ENCODE assay signal across 1 cellular context in the genomic region with DNA sequence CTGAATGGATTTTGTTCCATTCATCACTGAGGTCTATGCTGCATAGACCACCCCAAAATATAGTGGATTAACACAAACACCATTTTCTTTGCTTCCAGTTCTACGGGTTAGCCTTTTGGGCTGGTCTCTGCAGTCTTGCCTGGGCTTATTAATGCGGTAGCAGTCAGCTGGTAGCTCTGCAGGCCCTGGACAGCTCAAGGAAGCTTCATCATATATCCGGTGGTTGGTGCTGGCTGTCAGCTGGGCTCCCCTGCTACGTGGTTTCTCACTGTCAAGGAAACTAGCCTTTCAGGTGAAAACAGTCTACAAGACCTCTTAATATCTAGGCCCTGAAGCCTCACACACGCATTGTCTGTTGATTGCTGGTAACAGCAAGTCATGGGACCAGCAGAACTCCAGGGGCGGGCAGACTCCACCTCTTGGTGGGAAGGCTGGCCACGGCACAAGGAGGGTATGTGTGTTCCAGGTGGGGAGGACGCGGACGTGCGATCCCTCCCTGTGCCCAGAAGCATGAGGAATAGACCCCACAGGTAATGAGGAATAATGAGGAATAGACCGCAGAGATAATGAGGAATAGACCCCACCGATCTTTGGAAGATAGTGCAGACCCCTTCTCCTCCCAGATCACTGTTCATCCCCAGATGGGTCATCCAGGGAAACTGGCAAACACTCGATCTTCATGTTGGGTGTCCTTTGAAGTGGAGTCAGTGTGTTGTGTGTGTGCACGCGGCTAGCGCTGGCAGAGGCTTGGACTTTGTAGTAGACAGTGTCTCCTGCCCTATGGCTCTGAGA.
TF ChIP-seq lines count a peak whose summit lies in the region.

No MANE protein-coding gene starts in this region.

TF ChIP-seq in HepG2, 621 proteins besides CTCF, POLR2A, EP300 and RAD21 (continued from another document and continues in another):
- TF ChIP-seq, protein P1, sequence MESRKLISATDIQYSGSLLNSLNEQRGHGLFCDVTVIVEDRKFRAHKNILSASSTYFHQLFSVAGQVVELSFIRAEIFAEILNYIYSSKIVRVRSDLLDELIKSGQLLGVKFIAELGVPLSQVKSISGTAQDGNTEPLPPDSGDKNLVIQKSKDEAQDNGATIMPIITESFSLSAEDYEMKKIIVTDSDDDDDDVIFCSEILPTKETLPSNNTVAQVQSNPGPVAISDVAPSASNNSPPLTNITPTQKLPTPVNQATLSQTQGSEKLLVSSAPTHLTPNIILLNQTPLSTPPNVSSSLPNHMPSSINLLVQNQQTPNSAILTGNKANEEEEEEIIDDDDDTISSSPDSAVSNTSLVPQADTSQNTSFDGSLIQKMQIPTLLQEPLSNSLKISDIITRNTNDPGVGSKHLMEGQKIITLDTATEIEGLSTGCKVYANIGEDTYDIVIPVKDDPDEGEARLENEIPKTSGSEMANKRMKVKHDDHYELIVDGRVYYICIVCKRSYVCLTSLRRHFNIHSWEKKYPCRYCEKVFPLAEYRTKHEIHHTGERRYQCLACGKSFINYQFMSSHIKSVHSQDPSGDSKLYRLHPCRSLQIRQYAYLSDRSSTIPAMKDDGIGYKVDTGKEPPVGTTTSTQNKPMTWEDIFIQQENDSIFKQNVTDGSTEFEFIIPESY (CRISPR knock-in tag; IDR thresholded peaks at IDR 0.05), result peak; percentile 99
- TF ChIP-seq, protein P2, sequence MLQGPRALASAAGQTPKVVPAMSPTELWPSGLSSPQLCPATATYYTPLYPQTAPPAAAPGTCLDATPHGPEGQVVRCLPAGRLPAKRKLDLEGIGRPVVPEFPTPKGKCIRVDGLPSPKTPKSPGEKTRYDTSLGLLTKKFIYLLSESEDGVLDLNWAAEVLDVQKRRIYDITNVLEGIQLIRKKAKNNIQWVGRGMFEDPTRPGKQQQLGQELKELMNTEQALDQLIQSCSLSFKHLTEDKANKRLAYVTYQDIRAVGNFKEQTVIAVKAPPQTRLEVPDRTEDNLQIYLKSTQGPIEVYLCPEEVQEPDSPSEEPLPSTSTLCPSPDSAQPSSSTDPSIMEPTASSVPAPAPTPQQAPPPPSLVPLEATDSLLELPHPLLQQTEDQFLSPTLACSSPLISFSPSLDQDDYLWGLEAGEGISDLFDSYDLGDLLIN (CRISPR knock-in tag; IDR thresholded peaks at IDR 0.05; ENCODE audit: borderline replicate concordance), result no peak
- TF ChIP-seq ZNF598 (CRISPR knock-in tag; IDR thresholded peaks at IDR 0.05; ENCODE audit: borderline replicate concordance) (no peak), MEIS1 (CRISPR knock-in tag; IDR thresholded peaks at IDR 0.05; ENCODE audit: borderline replicate concordance) (no peak), ZNF552 (CRISPR knock-in tag; IDR thresholded peaks at IDR 0.05; ENCODE audit: borderline replicate concordance) (no peak), NCOA2 (CRISPR knock-in tag; IDR thresholded peaks at IDR 0.05) (no peak), SMAD1 (CRISPR knock-in tag; IDR thresholded peaks at IDR 0.05; ENCODE audit: borderline replicate concordance, low read depth) (no peak), FOXC1 (CRISPR knock-in tag; IDR thresholded peaks at IDR 0.05; ENCODE audit: borderline replicate concordance) (no peak), ZNF550 (CRISPR knock-in tag; IDR thresholded peaks at IDR 0.05; ENCODE audit: borderline replicate concordance) (no peak), RARA (CRISPR knock-in tag; IDR thresholded peaks at IDR 0.05) (0 out of 2 replicates have a peak, but pooled peaks have one; percentile 13), ZBTB8A (CRISPR knock-in tag; IDR thresholded peaks at IDR 0.05; ENCODE audit: borderline replicate concordance, low read depth) (no peak), RAD51 (IDR thresholded peaks at IDR 0.05; ENCODE audit: borderline replicate concordance) (no peak), MYC (CRISPR knock-in tag; IDR thresholded peaks at IDR 0.05; ENCODE audit: borderline replicate concordance) (peak; percentile 42; the same call in 1 of the 2 replicates), ZBTB38 (CRISPR knock-in tag; IDR thresholded peaks at IDR 0.05) (peak; percentile 99), KLF12 (CRISPR knock-in tag; IDR thresholded peaks at IDR 0.05; ENCODE audit: borderline replicate concordance) (no peak), ZMYM2 (CRISPR knock-in tag; IDR thresholded peaks at IDR 0.05) (no peak), MATR3 (CRISPR knock-in tag; IDR thresholded peaks at IDR 0.05) (no peak), HOXA3 (CRISPR knock-in tag; IDR thresholded peaks at IDR 0.05) (peak; percentile 52; the same call in 1 of the 2 replicates), FOXO1 (CRISPR knock-in tag; IDR thresholded peaks at IDR 0.05) (peak; percentile 21; the same call in 1 of the 2 replicates), ZMYM3 (CRISPR knock-in tag; IDR thresholded peaks at IDR 0.05) (0 out of 2 replicates have a peak, but pooled peaks have one; percentile 27), IKZF1 (IDR thresholded peaks at IDR 0.05) (no peak), XRCC5 (optimal IDR thresholded peaks at IDR 0.05; ENCODE audit: low read length) (no peak), MLLT10 (CRISPR knock-in tag; IDR thresholded peaks at IDR 0.05) (no peak), SAP130 (CRISPR knock-in tag; IDR thresholded peaks at IDR 0.05; ENCODE audit: low read depth) (peak; percentile 49; the same call in 1 of the 2 replicates), ZNF776 (CRISPR knock-in tag; IDR thresholded peaks at IDR 0.05) (no peak), ZNF546 (CRISPR knock-in tag; conservative IDR thresholded peaks at IDR 0.05) (peak; percentile 95), MAFF (IDR thresholded peaks at IDR 0.05; ENCODE audit: low read depth, low read length) (no peak), MAFG (CRISPR knock-in tag; IDR thresholded peaks at IDR 0.05) (no peak), ZNF350 (CRISPR knock-in tag; IDR thresholded peaks at IDR 0.05; ENCODE audit: borderline replicate concordance, low read depth) (no peak; the same call in 1 of the 2 replicates), ISL2 (CRISPR knock-in tag; IDR thresholded peaks at IDR 0.05) (no peak), PAX8 (CRISPR knock-in tag; IDR thresholded peaks at IDR 0.05; ENCODE audit: borderline replicate concordance) (no peak)
- TF ChIP-seq, protein P3, sequence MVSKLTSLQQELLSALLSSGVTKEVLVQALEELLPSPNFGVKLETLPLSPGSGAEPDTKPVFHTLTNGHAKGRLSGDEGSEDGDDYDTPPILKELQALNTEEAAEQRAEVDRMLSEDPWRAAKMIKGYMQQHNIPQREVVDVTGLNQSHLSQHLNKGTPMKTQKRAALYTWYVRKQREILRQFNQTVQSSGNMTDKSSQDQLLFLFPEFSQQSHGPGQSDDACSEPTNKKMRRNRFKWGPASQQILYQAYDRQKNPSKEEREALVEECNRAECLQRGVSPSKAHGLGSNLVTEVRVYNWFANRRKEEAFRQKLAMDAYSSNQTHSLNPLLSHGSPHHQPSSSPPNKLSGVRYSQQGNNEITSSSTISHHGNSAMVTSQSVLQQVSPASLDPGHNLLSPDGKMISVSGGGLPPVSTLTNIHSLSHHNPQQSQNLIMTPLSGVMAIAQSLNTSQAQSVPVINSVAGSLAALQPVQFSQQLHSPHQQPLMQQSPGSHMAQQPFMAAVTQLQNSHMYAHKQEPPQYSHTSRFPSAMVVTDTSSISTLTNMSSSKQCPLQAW (CRISPR knock-in tag; IDR thresholded peaks at IDR 0.05), result no peak
- TF ChIP-seq, protein P4, sequence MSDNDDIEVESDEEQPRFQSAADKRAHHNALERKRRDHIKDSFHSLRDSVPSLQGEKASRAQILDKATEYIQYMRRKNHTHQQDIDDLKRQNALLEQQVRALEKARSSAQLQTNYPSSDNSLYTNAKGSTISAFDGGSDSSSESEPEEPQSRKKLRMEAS (IDR thresholded peaks at IDR 0.05), result peak; percentile 74
- TF ChIP-seq, protein P5, sequence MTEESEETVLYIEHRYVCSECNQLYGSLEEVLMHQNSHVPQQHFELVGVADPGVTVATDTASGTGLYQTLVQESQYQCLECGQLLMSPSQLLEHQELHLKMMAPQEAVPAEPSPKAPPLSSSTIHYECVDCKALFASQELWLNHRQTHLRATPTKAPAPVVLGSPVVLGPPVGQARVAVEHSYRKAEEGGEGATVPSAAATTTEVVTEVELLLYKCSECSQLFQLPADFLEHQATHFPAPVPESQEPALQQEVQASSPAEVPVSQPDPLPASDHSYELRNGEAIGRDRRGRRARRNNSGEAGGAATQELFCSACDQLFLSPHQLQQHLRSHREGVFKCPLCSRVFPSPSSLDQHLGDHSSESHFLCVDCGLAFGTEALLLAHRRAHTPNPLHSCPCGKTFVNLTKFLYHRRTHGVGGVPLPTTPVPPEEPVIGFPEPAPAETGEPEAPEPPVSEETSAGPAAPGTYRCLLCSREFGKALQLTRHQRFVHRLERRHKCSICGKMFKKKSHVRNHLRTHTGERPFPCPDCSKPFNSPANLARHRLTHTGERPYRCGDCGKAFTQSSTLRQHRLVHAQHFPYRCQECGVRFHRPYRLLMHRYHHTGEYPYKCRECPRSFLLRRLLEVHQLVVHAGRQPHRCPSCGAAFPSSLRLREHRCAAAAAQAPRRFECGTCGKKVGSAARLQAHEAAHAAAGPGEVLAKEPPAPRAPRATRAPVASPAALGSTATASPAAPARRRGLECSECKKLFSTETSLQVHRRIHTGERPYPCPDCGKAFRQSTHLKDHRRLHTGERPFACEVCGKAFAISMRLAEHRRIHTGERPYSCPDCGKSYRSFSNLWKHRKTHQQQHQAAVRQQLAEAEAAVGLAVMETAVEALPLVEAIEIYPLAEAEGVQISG (CRISPR knock-in tag; IDR thresholded peaks at IDR 0.05), result peak; percentile 22; the same call in 1 of the 2 replicates
- TF ChIP-seq, protein P6, sequence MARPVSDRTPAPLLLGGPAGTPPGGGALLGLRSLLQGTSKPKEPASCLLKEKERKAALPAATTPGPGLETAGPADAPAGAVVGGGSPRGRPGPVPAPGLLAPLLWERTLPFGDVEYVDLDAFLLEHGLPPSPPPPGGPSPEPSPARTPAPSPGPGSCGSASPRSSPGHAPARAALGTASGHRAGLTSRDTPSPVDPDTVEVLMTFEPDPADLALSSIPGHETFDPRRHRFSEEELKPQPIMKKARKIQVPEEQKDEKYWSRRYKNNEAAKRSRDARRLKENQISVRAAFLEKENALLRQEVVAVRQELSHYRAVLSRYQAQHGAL (CRISPR knock-in tag; IDR thresholded peaks at IDR 0.05; ENCODE audit: not compliant biosample characterization), result no peak
- TF ChIP-seq, protein P7, sequence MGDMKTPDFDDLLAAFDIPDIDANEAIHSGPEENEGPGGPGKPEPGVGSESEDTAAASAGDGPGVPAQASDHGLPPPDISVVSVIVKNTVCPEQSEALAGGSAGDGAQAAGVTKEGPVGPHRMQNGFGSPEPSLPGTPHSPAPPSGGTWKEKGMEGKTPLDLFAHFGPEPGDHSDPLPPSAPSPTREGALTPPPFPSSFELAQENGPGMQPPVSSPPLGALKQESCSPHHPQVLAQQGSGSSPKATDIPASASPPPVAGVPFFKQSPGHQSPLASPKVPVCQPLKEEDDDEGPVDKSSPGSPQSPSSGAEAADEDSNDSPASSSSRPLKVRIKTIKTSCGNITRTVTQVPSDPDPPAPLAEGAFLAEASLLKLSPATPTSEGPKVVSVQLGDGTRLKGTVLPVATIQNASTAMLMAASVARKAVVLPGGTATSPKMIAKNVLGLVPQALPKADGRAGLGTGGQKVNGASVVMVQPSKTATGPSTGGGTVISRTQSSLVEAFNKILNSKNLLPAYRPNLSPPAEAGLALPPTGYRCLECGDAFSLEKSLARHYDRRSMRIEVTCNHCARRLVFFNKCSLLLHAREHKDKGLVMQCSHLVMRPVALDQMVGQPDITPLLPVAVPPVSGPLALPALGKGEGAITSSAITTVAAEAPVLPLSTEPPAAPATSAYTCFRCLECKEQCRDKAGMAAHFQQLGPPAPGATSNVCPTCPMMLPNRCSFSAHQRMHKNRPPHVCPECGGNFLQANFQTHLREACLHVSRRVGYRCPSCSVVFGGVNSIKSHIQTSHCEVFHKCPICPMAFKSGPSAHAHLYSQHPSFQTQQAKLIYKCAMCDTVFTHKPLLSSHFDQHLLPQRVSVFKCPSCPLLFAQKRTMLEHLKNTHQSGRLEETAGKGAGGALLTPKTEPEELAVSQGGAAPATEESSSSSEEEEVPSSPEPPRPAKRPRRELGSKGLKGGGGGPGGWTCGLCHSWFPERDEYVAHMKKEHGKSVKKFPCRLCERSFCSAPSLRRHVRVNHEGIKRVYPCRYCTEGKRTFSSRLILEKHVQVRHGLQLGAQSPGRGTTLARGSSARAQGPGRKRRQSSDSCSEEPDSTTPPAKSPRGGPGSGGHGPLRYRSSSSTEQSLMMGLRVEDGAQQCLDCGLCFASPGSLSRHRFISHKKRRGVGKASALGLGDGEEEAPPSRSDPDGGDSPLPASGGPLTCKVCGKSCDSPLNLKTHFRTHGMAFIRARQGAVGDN (CRISPR knock-in tag; IDR thresholded peaks at IDR 0.05), result peak; percentile 78
- TF ChIP-seq, protein P8, sequence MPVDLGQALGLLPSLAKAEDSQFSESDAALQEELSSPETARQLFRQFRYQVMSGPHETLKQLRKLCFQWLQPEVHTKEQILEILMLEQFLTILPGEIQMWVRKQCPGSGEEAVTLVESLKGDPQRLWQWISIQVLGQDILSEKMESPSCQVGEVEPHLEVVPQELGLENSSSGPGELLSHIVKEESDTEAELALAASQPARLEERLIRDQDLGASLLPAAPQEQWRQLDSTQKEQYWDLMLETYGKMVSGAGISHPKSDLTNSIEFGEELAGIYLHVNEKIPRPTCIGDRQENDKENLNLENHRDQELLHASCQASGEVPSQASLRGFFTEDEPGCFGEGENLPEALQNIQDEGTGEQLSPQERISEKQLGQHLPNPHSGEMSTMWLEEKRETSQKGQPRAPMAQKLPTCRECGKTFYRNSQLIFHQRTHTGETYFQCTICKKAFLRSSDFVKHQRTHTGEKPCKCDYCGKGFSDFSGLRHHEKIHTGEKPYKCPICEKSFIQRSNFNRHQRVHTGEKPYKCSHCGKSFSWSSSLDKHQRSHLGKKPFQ (CRISPR knock-in tag; IDR thresholded peaks at IDR 0.05; ENCODE audit: insufficient replicate concordance), result no peak
- TF ChIP-seq, protein P9, sequence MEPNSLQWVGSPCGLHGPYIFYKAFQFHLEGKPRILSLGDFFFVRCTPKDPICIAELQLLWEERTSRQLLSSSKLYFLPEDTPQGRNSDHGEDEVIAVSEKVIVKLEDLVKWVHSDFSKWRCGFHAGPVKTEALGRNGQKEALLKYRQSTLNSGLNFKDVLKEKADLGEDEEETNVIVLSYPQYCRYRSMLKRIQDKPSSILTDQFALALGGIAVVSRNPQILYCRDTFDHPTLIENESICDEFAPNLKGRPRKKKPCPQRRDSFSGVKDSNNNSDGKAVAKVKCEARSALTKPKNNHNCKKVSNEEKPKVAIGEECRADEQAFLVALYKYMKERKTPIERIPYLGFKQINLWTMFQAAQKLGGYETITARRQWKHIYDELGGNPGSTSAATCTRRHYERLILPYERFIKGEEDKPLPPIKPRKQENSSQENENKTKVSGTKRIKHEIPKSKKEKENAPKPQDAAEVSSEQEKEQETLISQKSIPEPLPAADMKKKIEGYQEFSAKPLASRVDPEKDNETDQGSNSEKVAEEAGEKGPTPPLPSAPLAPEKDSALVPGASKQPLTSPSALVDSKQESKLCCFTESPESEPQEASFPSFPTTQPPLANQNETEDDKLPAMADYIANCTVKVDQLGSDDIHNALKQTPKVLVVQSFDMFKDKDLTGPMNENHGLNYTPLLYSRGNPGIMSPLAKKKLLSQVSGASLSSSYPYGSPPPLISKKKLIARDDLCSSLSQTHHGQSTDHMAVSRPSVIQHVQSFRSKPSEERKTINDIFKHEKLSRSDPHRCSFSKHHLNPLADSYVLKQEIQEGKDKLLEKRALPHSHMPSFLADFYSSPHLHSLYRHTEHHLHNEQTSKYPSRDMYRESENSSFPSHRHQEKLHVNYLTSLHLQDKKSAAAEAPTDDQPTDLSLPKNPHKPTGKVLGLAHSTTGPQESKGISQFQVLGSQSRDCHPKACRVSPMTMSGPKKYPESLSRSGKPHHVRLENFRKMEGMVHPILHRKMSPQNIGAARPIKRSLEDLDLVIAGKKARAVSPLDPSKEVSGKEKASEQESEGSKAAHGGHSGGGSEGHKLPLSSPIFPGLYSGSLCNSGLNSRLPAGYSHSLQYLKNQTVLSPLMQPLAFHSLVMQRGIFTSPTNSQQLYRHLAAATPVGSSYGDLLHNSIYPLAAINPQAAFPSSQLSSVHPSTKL (CRISPR knock-in tag; IDR thresholded peaks at IDR 0.05), result 0 out of 2 replicates have a peak, but pooled peaks have one; percentile 9
